Comparison of ENCODE assay signal across 21 cellular contexts in genomic region chr5:6544561-6544935, GRCh38.
"Had no signal": no experiment of that assay in that cellular context is flagged by ENCODE, and none has a peak within 500 bp of the region (broad histone marks: within the 10 kb centered on the region; RNA-seq: fewer than 3 reads in every experiment).

No MANE protein-coding gene starts in this region.

- H3K4me3 ChIP-seq: left lung, ovary, testis had no signal

- H3K36me3 Mint-ChIP-seq: activated naive CD8-positive, alpha-beta T cell treated with anti-CD3 and anti-CD28 coated beads for 36 hours; mesothelial cell of epicardium; natural killer cell had no signal

- H3K4me1 ChIP-seq: left lung, testis had no signal

- H3K27me3 ChIP-seq: ovary, testis had no signal

- ATAC-seq: left lung had no signal

- H3K4me3 Mint-ChIP-seq: activated CD4-positive, alpha-beta memory T cell treated with anti-CD3 and anti-CD28 coated beads, Interleukin-2, amount 10 ng/mL, durations not matched to agents 7 days and 5 days; activated naive CD8-positive, alpha-beta T cell treated with anti-CD3 and anti-CD28 coated beads for 36 hours; activated T-cell treated with anti-CD3 and anti-CD28 coated beads, Interleukin-2, amount 50 U/mL, for 24 hours; central memory CD8-positive, alpha-beta T cell; mesothelial cell of epicardium; natural killer cell; T-helper 1 cell treated with Interleukin-12 subunit alpha and Interleukin-12 subunit beta and Interleukin-4 antibody, amounts not matched to agents 30 μg/mL and 1 μg/mL, for 36 hours had no signal

- H3K9me3 ChIP-seq: left lung, ovary, testis had no signal

- H3K4me1 Mint-ChIP-seq: activated CD4-positive, alpha-beta memory T cell treated with anti-CD3 and anti-CD28 coated beads, Interleukin-2, amount 10 ng/mL, durations not matched to agents 7 days and 5 days; activated naive CD8-positive, alpha-beta T cell treated with anti-CD3 and anti-CD28 coated beads for 36 hours; central memory CD8-positive, alpha-beta T cell; mesothelial cell of epicardium; natural killer cell had no signal

- DNase-seq: activated CD4-positive, alpha-beta memory T cell treated with anti-CD3 and anti-CD28 coated beads, Interleukin-2, amount 10 ng/mL, durations not matched to agents 7 days and 5 days; activated CD4-positive, alpha-beta T cell treated with anti-CD3 and anti-CD28 coated beads for 48 hours; activated CD4-positive, CD25-positive, alpha-beta regulatory T cell; activated naive CD4-positive, alpha-beta T cell treated with Interleukin-2 at 50 U/mL for 16 hours; activated naive CD8-positive, alpha-beta T cell treated with anti-CD3 and anti-CD28 coated beads for 36 hours; activated T-cell treated with anti-CD3 and anti-CD28 coated beads, Interleukin-2, amount 50 U/mL, for 24 hours; foreskin fibroblast; kidney; left lung; natural killer cell; ovary; stimulated activated CD4-positive, alpha-beta T cell treated with anti-CD3 and anti-CD28 coated beads, Interleukin-2, amount 100 ng/mL, for 48 hours; stimulated activated CD8-positive, alpha-beta memory T cell treated with anti-CD3 and anti-CD28 coated beads, Interleukin-4, amount 100 ng/mL, for 48 hours; stimulated activated naive CD4-positive, alpha-beta T cell; T1000; testis; trophoblast cell had no signal

- H3K27ac Mint-ChIP-seq: activated CD4-positive, alpha-beta memory T cell treated with anti-CD3 and anti-CD28 coated beads, Interleukin-2, amount 10 ng/mL, durations not matched to agents 7 days and 5 days; activated naive CD8-positive, alpha-beta T cell treated with anti-CD3 and anti-CD28 coated beads for 36 hours; activated T-cell treated with anti-CD3 and anti-CD28 coated beads, Interleukin-2, amount 50 U/mL, for 24 hours; mesothelial cell of epicardium; natural killer cell; T-helper 1 cell treated with Interleukin-12 subunit alpha and Interleukin-12 subunit beta and Interleukin-4 antibody, amounts not matched to agents 30 μg/mL and 1 μg/mL, for 36 hours had no signal

- H3K27me3 Mint-ChIP-seq: activated CD4-positive, alpha-beta memory T cell treated with anti-CD3 and anti-CD28 coated beads, Interleukin-2, amount 10 ng/mL, durations not matched to agents 7 days and 5 days; activated naive CD8-positive, alpha-beta T cell treated with anti-CD3 and anti-CD28 coated beads for 36 hours; activated T-cell treated with anti-CD3 and anti-CD28 coated beads, Interleukin-2, amount 50 U/mL, for 24 hours had no signal

- H3K9me3 Mint-ChIP-seq: activated CD4-positive, alpha-beta memory T cell treated with anti-CD3 and anti-CD28 coated beads, Interleukin-2, amount 10 ng/mL, durations not matched to agents 7 days and 5 days; central memory CD8-positive, alpha-beta T cell; mesothelial cell of epicardium; natural killer cell; T-helper 1 cell treated with Interleukin-12 subunit alpha and Interleukin-12 subunit beta and Interleukin-4 antibody, amounts not matched to agents 30 μg/mL and 1 μg/mL, for 36 hours had no signal

- H3K36me3 ChIP-seq: left lung, ovary had no signal

- H3K27ac ChIP-seq: epithelial cell of prostate, left lung, ovary, testis had no signal
